In genomic region chr5:131541071-131541470, GRCh38 we compare ENCODE assay signal across 18 cellular contexts.
DNase-seq lines count a peak whose midpoint lies in the region; ATAC-seq lines count a peak whose summit lies in the region.
"Had no signal": no experiment of that assay in that cellular context is flagged by ENCODE, and none has a peak within 500 bp of the region (broad histone marks: within the 10 kb centered on the region; RNA-seq: fewer than 3 reads in every experiment).

No MANE protein-coding gene starts in this region.

- H3K4me3 Mint-ChIP-seq in activated T-cell treated with anti-CD3 and anti-CD28 coated beads, Interleukin-2, amount 50 U/mL, for 72 hours: peak overlapping the region; percentile 3 to 48
- H3K4me3 Mint-ChIP-seq in T-cell: peak overlapping the region; percentile 5 to 18 (median 13)
- peak overlapping the region in 4 of 10 donors; percentile 14 to 27 (median 20) for H3K4me3 Mint-ChIP-seq in naive thymus-derived CD8-positive, alpha-beta T cell

- POLR2A ChIA-PET in T-cell (lab: Charles Lee): no interaction called here
- POLR2A ChIA-PET in naive thymus-derived CD8-positive, alpha-beta T cell (lab: Charles Lee): no interaction called here

- CTCF ChIA-PET in T-cell (lab: Charles Lee): interaction anchor here in 1 of 2 donors (1.6 kb wide), 1 partner anchor 9 kb away, joined by 10 read pairs; no protein-coding TSS in a partner anchor

- H3K36me3 Mint-ChIP-seq in activated T-cell treated with anti-CD3 and anti-CD28 coated beads, Interleukin-2, amount 50 U/mL, for 72 hours (ENCODE audit: insufficient read depth in 2 of 2): peaks cover 1 to 12% of the 10 kb centered on the region in 2 donors
- peaks cover 51% of the 10 kb centered on the region for H3K36me3 Mint-ChIP-seq in T-cell
- H3K36me3 Mint-ChIP-seq in naive thymus-derived CD8-positive, alpha-beta T cell: peaks cover 0 to 58% (median 21%) of the 10 kb centered on the region in 3 donors

- no peak for DNase-seq in activated T-cell treated with anti-CD3 and anti-CD28 coated beads, Interleukin-2, amount 50 U/mL, for 72 hours
- DNase-seq in activated T-cell treated with anti-CD3 and anti-CD28 coated beads, Interleukin-2, amount 50 U/mL, for 1 hour: no peak
- DNase-seq in M059J (ENCODE audit: low read depth) (peak; percentile 3), T-cell (no peak), NCI-H526 (lab: John Stamatoyannopoulos, UW) (no peak)
- no peak for DNase-seq in naive thymus-derived CD8-positive, alpha-beta T cell
- DNase-seq in activated CD8-positive, alpha-beta memory T cell treated with anti-CD3 and anti-CD28 coated beads for 24 hours: no peak
- no peak for DNase-seq in activated CD4-positive, alpha-beta T cell treated with anti-CD3 and anti-CD28 coated beads for 1 hour
- DNase-seq: activated T-cell treated with anti-CD3 and anti-CD28 coated beads, Interleukin-2, amount 50 U/mL, for 48 hours; anterior cingulate cortex; DMS153; H7; head of caudate nucleus; midbrain; NCI-H1092 treated with DMSO at 0.1 percent for 48 hours; NCI-H526 treated with DMSO at 0.1 percent for 48 hours; RPMI8226; stimulated activated CD4-positive, alpha-beta T cell treated with anti-CD3 and anti-CD28 coated beads, Interleukin-4, amount 100 ng/mL, for 4 hours had no signal

- H3K27me3 Mint-ChIP-seq in activated T-cell treated with anti-CD3 and anti-CD28 coated beads, Interleukin-2, amount 50 U/mL, for 72 hours (ENCODE audit: low read depth): no peaks in the 10 kb centered on the region
- H3K27me3 Mint-ChIP-seq in T-cell: no peaks in the 10 kb centered on the region
- no peaks in the 10 kb centered on the region for H3K27me3 Mint-ChIP-seq in naive thymus-derived CD8-positive, alpha-beta T cell

- no peaks in the 10 kb centered on the region for H3K9me3 Mint-ChIP-seq in activated T-cell treated with anti-CD3 and anti-CD28 coated beads, Interleukin-2, amount 50 U/mL, for 72 hours
- H3K9me3 Mint-ChIP-seq in T-cell: no peaks in the 10 kb centered on the region
- H3K9me3 Mint-ChIP-seq in naive thymus-derived CD8-positive, alpha-beta T cell: peaks cover 0 to 2% (median 0%) of the 10 kb centered on the region in 9 donors

- peak overlapping the region; percentile 88 for H3K27ac Mint-ChIP-seq in activated T-cell treated with anti-CD3 and anti-CD28 coated beads, Interleukin-2, amount 50 U/mL, for 72 hours
- peak overlapping the region; percentile 69 to 85 for H3K27ac Mint-ChIP-seq in T-cell
- peak overlapping the region in 9 of 10 donors; percentile 27 to 89 (median 80) for H3K27ac Mint-ChIP-seq in naive thymus-derived CD8-positive, alpha-beta T cell

- peaks cover 96% of the 10 kb centered on the region for H3K4me1 Mint-ChIP-seq in activated T-cell treated with anti-CD3 and anti-CD28 coated beads, Interleukin-2, amount 50 U/mL, for 72 hours (ENCODE audit: low read depth)
- H3K4me1 Mint-ChIP-seq in T-cell: peaks cover 88 to 93% (median 89%) of the 10 kb centered on the region in 3 donors
- peaks cover 45 to 88% (median 85%) of the 10 kb centered on the region in 4 donors for H3K4me1 Mint-ChIP-seq in naive thymus-derived CD8-positive, alpha-beta T cell

- no peak for ATAC-seq in activated T-cell treated with anti-CD3 and anti-CD28 coated beads, Interleukin-2, amount 50 U/mL, for 72 hours (replicated peaks in 1 of 2)
- ATAC-seq in T-cell (replicated peaks in 1 of 4): no peak
- ATAC-seq in naive thymus-derived CD8-positive, alpha-beta T cell: no peak
